In genomic region chr3:182795383-182795782, GRCh38 we compare ENCODE assay signal across 8 cellular contexts. TPM values are rescaled to one million over a fixed set of nuclear protein-coding genes. Genes with fewer than 3 reads are reported as not detected.
DNase-seq lines count a peak whose midpoint lies in the region; ATAC-seq, FAIRE-seq and TF ChIP-seq lines count a peak whose summit lies in the region.

No MANE protein-coding gene starts in this region.

- 0% methylated on average over 3 of the region's 3 CpGs for WGBS in GM12878 (ENCODE audit: insufficient coverage, insufficient replicate concordance, low lambda C conversion rate, missing lambda C conversion rate)

- no TSS peak for BruUV-seq in GM12878 (replicated peaks; lab: Mats Ljungman, UMichigan)

- DNase-seq in DMS79 treated with DMSO at 0.1 percent for 48 hours (lab: John Stamatoyannopoulos, UW): peak; percentile 13
- DNase-seq in DMS79 (lab: John Stamatoyannopoulos, UW): no peak
- peak; percentile 34 for DNase-seq in RCC 7860 (ENCODE audit: low spot score)
- DNase-seq in GM12878 (ENCODE audit: low read depth, low spot score): no peak
- DNase-seq in mucosa of gallbladder (ENCODE audit: low spot score): peak; percentile 14
- no peak for DNase-seq in cortex of kidney (lab: John Stamatoyannopoulos, UW)
- no peak for DNase-seq in DMS 273 treated with DMSO at 0.1 percent for 48 hours (lab: John Stamatoyannopoulos, UW)

- peak overlapping the region; percentile 90 for H3K4me2 ChIP-seq in GM12878 (ENCODE audit: control insufficient read depth, insufficient read depth)

- no peaks in the 10 kb centered on the region for H4K20me1 ChIP-seq in GM12878 (ENCODE audit: control insufficient read depth, insufficient read depth)

- TF ChIP-seq CTCF in GM12878 (IDR thresholded peaks at IDR 0.05 in 2 of 3, conservative IDR thresholded peaks at IDR 0.05 in 1 of 3; ENCODE audit: control insufficient read depth in 2 of 3, extremely low read depth in 1 of 3, insufficient read depth in 1 of 3, low read depth in 3 of 3, low read length in 3 of 3): no peak

- POLR2A ChIA-PET in GM12878 (lab: Charles Lee): interaction anchor here (0.7 to 6.1 kb wide), 9 partner anchors 12 to 118 kb away, joined by 3 to 52 read pairs (median 3); no protein-coding TSS in a partner anchor

- FAIRE-seq in RCC 7860 (lab: Jason Lieb, UNC) (peak; percentile 57), GM12878 (lab: Jason Lieb, UNC) (peak; percentile 81)

- H3K36me3 ChIP-seq in GM12878 (ENCODE audit: control insufficient read depth in 2 of 2, insufficient read depth in 2 of 2, low read length in 1 of 2): peaks cover 0 to 6% of the 10 kb centered on the region in 2 experiments; a peak in 1 of 4 replicates

- SMC1A ChIA-PET in GM12878 (lab: Charles Lee; ENCODE audit: uncharacterized antibody, unreplicated experiment): interaction anchor here (0.7 to 8.5 kb wide), 14 partner anchors 9 to 389 kb away, joined by 3 to 122 read pairs (median 4); no protein-coding TSS in a partner anchor

- peak overlapping the region; percentile 80 for H2AFZ ChIP-seq in GM12878 (ENCODE audit: control insufficient read depth, low read depth, low read length)

- H3K9me3 ChIP-seq in GM12878 (replicated peaks; ENCODE audit: control insufficient read depth, insufficient read depth, low read length): no peaks in the 10 kb centered on the region

- peak overlapping the region; percentile 90 for H3K4me3 ChIP-seq in GM12878

- no peak for TF ChIP-seq RAD21 in GM12878 (IDR thresholded peaks at IDR 0.05; ENCODE audit: insufficient read depth, low read depth, low read length)

- no peak for TF ChIP-seq EP300 in GM12878 (IDR thresholded peaks at IDR 0.05; ENCODE audit: borderline replicate concordance in 1 of 2, control insufficient read depth in 1 of 2, low read depth in 2 of 2, low read length in 2 of 2)

- in situ Hi-C loops in GM12878 (cut with MboI): no loop called here

- intact Hi-C loops in GM12878 (cut with micrococcal nuclease; ENCODE audit: unreplicated experiment): loop anchor here (2.0 kb wide), 1 partner anchor 65 kb away; no protein-coding TSS in a partner anchor

- no peak for TF ChIP-seq POLR2A in GM12878 (IDR thresholded peaks at IDR 0.05; ENCODE audit: low read depth, low read length)

- no peaks in the 10 kb centered on the region for H3K27me3 ChIP-seq in GM12878 (replicated peaks in 1 of 2; ENCODE audit: control insufficient read depth in 2 of 2, insufficient read depth in 2 of 2, low read length in 1 of 2)

- peak overlapping the region; percentile 97 for H3K9ac ChIP-seq in GM12878 (ENCODE audit: control insufficient read depth, insufficient read depth, low read length)

- RAD21 ChIA-PET in GM12878 (lab: Charles Lee; ENCODE audit: unreplicated experiment): interaction anchor here (0.8 to 6.3 kb wide), 8 partner anchors 11 to 80 kb away, joined by 3 to 89 read pairs (median 4); no protein-coding TSS in a partner anchor

- ATAC-seq in HG02610 (IDR thresholded peaks at IDR 0.05; ENCODE audit: unreplicated experiment): peak; percentile 22
- peak; percentile 40 for ATAC-seq in GM12878

- H3K79me2 ChIP-seq in GM12878 (ENCODE audit: control insufficient read depth, insufficient read depth, low read length): peaks cover 76% of the 10 kb centered on the region

- peak overlapping the region; percentile 96 for H3K27ac ChIP-seq in GM12878 (ENCODE audit: control insufficient read depth, insufficient read depth)

- H3K4me1 ChIP-seq in GM12878 (ENCODE audit: control insufficient read depth, insufficient read depth, low read length): no peaks in the 10 kb centered on the region

- CTCF ChIA-PET in GM12878 (lab: Yijun Ruan, JAX): interaction anchor here (0.7 to 2.4 kb wide), 7 partner anchors 11 to 183 kb away, joined by 3 to 20 read pairs (median 8); no protein-coding TSS in a partner anchor

TF ChIP-seq in GM12878, 131 proteins besides CTCF, POLR2A, EP300 and RAD21:
- TF ChIP-seq GABPA (IDR thresholded peaks at IDR 0.05; ENCODE audit: low read depth) (0 out of 2 replicates have a peak, but pooled peaks have one; percentile 44), ZZZ3 (IDR thresholded peaks at IDR 0.05; ENCODE audit: control insufficient read depth, insufficient read length, low read depth) (no peak), YY1 (IDR thresholded peaks at IDR 0.05; ENCODE audit: low read depth, low read length) (peak; percentile 85), ZNF217 (IDR thresholded peaks at IDR 0.05) (no peak), RELB (IDR thresholded peaks at IDR 0.05; ENCODE audit: low read depth) (peak; percentile 63), ETV6 (conservative IDR thresholded peaks at IDR 0.05 in 1 of 2, IDR thresholded peaks at IDR 0.05 in 1 of 2; ENCODE audit: borderline replicate concordance in 1 of 2, low read depth in 1 of 2) (0 out of 4 replicates have a peak, but pooled peaks of 1 of the 2 experiments have one; percentile 19), BRCA1 (IDR thresholded peaks at IDR 0.05; ENCODE audit: low read depth, low read length) (no peak), STAT3 (IDR thresholded peaks at IDR 0.05; ENCODE audit: low read depth, low read length) (no peak), RUNX3 (IDR thresholded peaks at IDR 0.05; ENCODE audit: low read length) (peak; percentile 83), TAF1 (IDR thresholded peaks at IDR 0.05; ENCODE audit: borderline replicate concordance, low read depth, low read length) (peak; percentile 45; the same call in 1 of the 2 replicates)
- TF ChIP-seq, protein P1, sequence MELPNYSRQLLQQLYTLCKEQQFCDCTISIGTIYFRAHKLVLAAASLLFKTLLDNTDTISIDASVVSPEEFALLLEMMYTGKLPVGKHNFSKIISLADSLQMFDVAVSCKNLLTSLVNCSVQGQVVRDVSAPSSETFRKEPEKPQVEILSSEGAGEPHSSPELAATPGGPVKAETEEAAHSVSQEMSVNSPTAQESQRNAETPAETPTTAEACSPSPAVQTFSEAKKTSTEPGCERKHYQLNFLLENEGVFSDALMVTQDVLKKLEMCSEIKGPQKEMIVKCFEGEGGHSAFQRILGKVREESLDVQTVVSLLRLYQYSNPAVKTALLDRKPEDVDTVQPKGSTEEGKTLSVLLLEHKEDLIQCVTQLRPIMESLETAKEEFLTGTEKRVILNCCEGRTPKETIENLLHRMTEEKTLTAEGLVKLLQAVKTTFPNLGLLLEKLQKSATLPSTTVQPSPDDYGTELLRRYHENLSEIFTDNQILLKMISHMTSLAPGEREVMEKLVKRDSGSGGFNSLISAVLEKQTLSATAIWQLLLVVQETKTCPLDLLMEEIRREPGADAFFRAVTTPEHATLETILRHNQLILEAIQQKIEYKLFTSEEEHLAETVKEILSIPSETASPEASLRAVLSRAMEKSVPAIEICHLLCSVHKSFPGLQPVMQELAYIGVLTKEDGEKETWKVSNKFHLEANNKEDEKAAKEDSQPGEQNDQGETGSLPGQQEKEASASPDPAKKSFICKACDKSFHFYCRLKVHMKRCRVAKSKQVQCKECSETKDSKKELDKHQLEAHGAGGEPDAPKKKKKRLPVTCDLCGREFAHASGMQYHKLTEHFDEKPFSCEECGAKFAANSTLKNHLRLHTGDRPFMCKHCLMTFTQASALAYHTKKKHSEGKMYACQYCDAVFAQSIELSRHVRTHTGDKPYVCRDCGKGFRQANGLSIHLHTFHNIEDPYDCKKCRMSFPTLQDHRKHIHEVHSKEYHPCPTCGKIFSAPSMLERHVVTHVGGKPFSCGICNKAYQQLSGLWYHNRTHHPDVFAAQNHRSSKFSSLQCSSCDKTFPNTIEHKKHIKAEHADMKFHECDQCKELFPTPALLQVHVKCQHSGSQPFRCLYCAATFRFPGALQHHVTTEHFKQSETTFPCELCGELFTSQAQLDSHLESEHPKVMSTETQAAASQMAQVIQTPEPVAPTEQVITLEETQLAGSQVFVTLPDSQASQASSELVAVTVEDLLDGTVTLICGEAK (IDR thresholded peaks at IDR 0.05; ENCODE audit: borderline replicate concordance): peak; percentile 18; the same call in 1 of the 2 replicates

RNA-seq across cellular contexts. Expression of gene ATP11B, which starts 2.1 kb away (rescaled TPM):
- total RNA-seq in GM12878 (2013; cell fraction: nucleolus; rRNA removed): 180 and 186 TPM in 2 replicates
- 52.9 and 64.5 TPM in 2 replicates for total RNA-seq in GM12878 (2014; rRNA removed)
- 62.0 and 62.6 TPM in 2 replicates for total RNA-seq in GM12878 (2014; rRNA removed; fragmentation: Illumina TruSeq; extraction: Trizol)
- 66.9 and 67.3 TPM in 2 replicates for total RNA-seq in GM12878 (2021)
- 14.5 TPM for polyA plus RNA-seq in GM12878 (2011; ENCODE audit: low read depth)
- 48.3 and 74.3 TPM in 2 replicates for polyA plus RNA-seq in GM12878 (2011; rRNA removed)
- 16.3 and 22.7 TPM in 2 replicates for polyA plus RNA-seq in GM12878 (2011; cell fraction: cytosol; rRNA removed)
- polyA plus RNA-seq in GM12878 (2011; cell fraction: nucleus; rRNA removed): 40.9 and 42.4 TPM in 2 replicates
- 20.9 and 24.9 TPM in 2 replicates for polyA plus RNA-seq in GM12878 (2012)
- polyA plus RNA-seq in GM12878 (2014; fragmentation: Illumina TruSeq; extraction: Trizol): 40.1 and 57.8 TPM in 2 replicates
- polyA plus RNA-seq in GM12878 (2014; fragmentation: Nextera tagmentation; extraction: Ambion mirVana): 10 to 100 TPM; 10.3 to 11.3 TPM
- 22.5 and 28.3 TPM in 2 replicates for polyA plus RNA-seq in GM12878 (2014; rRNA removed)
- 10 to 100 TPM; 32.1 to 33.3 TPM for polyA plus RNA-seq in GM12878 (2016; fragmentation: Nextera tagmentation; extraction: Ambion mirVana)
- polyA minus RNA-seq in GM12878 (2011; rRNA and poly(A)+ RNA removed): 59.8 and 70.8 TPM in 2 replicates
- polyA minus RNA-seq in GM12878 (2011; cell fraction: cytosol; rRNA and poly(A)+ RNA removed): 37.1 and 41.0 TPM in 2 replicates
- polyA minus RNA-seq in GM12878 (2011; cell fraction: nucleus; rRNA and poly(A)+ RNA removed): 44.2 and 67.9 TPM in 2 replicates
- 89.9 TPM for total RNA-seq in mucosa of gallbladder

Comparison
In these comparisons a context has a peak if more than half of its experiments do, and no peak if none do; other contexts are left out.
1. DNase-seq: peak in DMS79 treated with DMSO at 0.1 percent for 48 hours (single experiment), RCC 7860 (single experiment) and mucosa of gallbladder (single experiment); none in DMS79 (single experiment), GM12878 (single experiment), cortex of kidney (single experiment) and DMS 273 treated with DMSO at 0.1 percent for 48 hours (single experiment).